ENCODE assay signal across 11 cellular contexts in genomic region chr7:1040233-1040632, GRCh38. TPM values are rescaled to one million over a fixed set of nuclear protein-coding genes. Genes with fewer than 3 reads are reported as not detected.
A peak's percentile ranks its signal among the peaks of the same experiment; 100 is the strongest.
DNase-seq lines count a peak whose midpoint lies in the region; ATAC-seq, FAIRE-seq and TF ChIP-seq lines count a peak whose summit lies in the region.
"Not testable (repeated sequence)": the region's sequence is repeated elsewhere in the genome, so short reads cannot be mapped to it uniquely, and the experiment has no call there.
"Had no signal": no experiment of that assay in that cellular context is flagged by ENCODE, and none has a peak within 500 bp of the region (broad histone marks: within the 10 kb centered on the region; RNA-seq: fewer than 3 reads in every experiment).

No MANE protein-coding gene starts in this region.

- TF ChIP-seq CTCF in A673 (conservative IDR thresholded peaks at IDR 0.05; ENCODE audit: low read depth, low read length); HFFc6 (IDR thresholded peaks at IDR 0.05); WERI-Rb-1 (IDR thresholded peaks at IDR 0.05; ENCODE audit: low read depth, low read length); brain (conservative IDR thresholded peaks at IDR 0.05); HepG2 (CRISPR knock-in tag; IDR thresholded peaks at IDR 0.05); nephron (IDR thresholded peaks at IDR 0.05; ENCODE audit: unreplicated experiment in 3 of 3); uterus (IDR thresholded peaks at IDR 0.05): not testable (repeated sequence)

- POLR2A ChIA-PET in A673 (lab: Charles Lee; ENCODE audit: low non-redundant PET) (interaction anchor here (0.7 kb wide), 1 partner anchor 26 kb away, joined by 9 read pairs; no protein-coding TSS in a partner anchor), HepG2 (lab: Yijun Ruan, JAX) (interaction anchor here (1.4 kb wide), 1 partner anchor 62 kb away, joined by 3 read pairs; no protein-coding TSS in a partner anchor)

- intact Hi-C loops in A673 (cut with micrococcal nuclease; ENCODE audit: unreplicated experiment); HepG2 (cut with micrococcal nuclease; ENCODE audit: unreplicated experiment); uterus (cut with DNase I; ENCODE audit: low total_unique reads): not testable (repeated sequence)

- H3K4me1 ChIP-seq in A673 (ENCODE audit: insufficient read depth, low read length, poor library complexity, severe bottlenecking) (peaks cover 28% of the 10 kb centered on the region), HepG2 (ENCODE audit: insufficient read depth, low read length) (peaks cover 40% of the 10 kb centered on the region), skeletal muscle satellite cell (ENCODE audit: control insufficient read depth, insufficient read depth, low read length) (peaks cover 40% of the 10 kb centered on the region)
- not testable (repeated sequence) for H3K4me1 ChIP-seq in uterus

- not testable (repeated sequence) for H3K9me3 Mint-ChIP-seq in HFFc6, nephron
- peaks cover under 1 to 14% (median 8%) of the 10 kb centered on the region in 5 experiments for H3K9me3 Mint-ChIP-seq in brain

- peaks cover 24% of the 10 kb centered on the region for H3K4me1 Mint-ChIP-seq in HFFc6 (ENCODE audit: low read depth)
- H3K4me1 Mint-ChIP-seq in brain, result peaks cover 42% of the 10 kb centered on the region
- peaks cover 38% of the 10 kb centered on the region for H3K4me1 Mint-ChIP-seq in nephron

- not testable (repeated sequence) for ATAC-seq in HepG2

- not testable (repeated sequence) for H3K4me3 ChIP-seq in A673 (ENCODE audit: low read depth, low read length, poor library complexity, severe bottlenecking); WERI-Rb-1 (ENCODE audit: low read depth, low read length); HepG2 (replicated peaks in 1 of 3; ENCODE audit: insufficient read depth in 1 of 3, low read depth in 2 of 3, low read length in 3 of 3); skeletal muscle satellite cell (ENCODE audit: low read length); uterus

- not testable (repeated sequence) for H3K27ac Mint-ChIP-seq in HFFc6
- H3K27ac Mint-ChIP-seq in brain (peak overlapping the region in 3 of 5 experiments; percentile 70 to 88 (median 86)), nephron (peak overlapping the region; percentile 49 to 79 (median 77))

- not testable (repeated sequence) for H3K79me2 ChIP-seq in HepG2 (ENCODE audit: insufficient read depth, low read length)

- H3K4me2 ChIP-seq in HepG2 (ENCODE audit: low read depth, low read length) (peak overlapping the region; percentile 60), skeletal muscle satellite cell (ENCODE audit: low read length) (peak overlapping the region; percentile 75)

- not testable (repeated sequence) for H4K20me1 ChIP-seq in HepG2 (ENCODE audit: insufficient read depth, low read length)

- H3K9ac ChIP-seq in HepG2 (ENCODE audit: insufficient read depth, low read depth, low read length), result peak overlapping the region; percentile 22; the same call in 1 of the 2 replicates
- not testable (repeated sequence) for H3K9ac ChIP-seq in skeletal muscle satellite cell (ENCODE audit: low read depth, low read length)

- H3K27me3 ChIP-seq in A673 (replicated peaks; ENCODE audit: insufficient read depth, low read depth, low read length, poor library complexity); WERI-Rb-1 (ENCODE audit: insufficient read depth, low read depth, severe bottlenecking); HepG2 (ENCODE audit: control insufficient read depth in 1 of 2, insufficient read depth in 2 of 2, low read length in 2 of 2); skeletal muscle satellite cell (ENCODE audit: control insufficient read depth, insufficient read depth, low read length); uterus: not testable (repeated sequence)

- H3K9me3 ChIP-seq in A673 (ENCODE audit: low read depth, low read length, poor library complexity, severe bottlenecking); WERI-Rb-1 (ENCODE audit: severe bottlenecking); HepG2 (ENCODE audit: low read length); skeletal muscle satellite cell (replicated peaks; ENCODE audit: low read length); uterus: not testable (repeated sequence)

- BruUV-seq in A673 (replicated peaks; lab: Mats Ljungman, UMichigan); HepG2 (replicated peaks; lab: Mats Ljungman, UMichigan): not testable (repeated sequence)

- not testable (repeated sequence) for H3K27me3 Mint-ChIP-seq in HFFc6 (ENCODE audit: insufficient read depth); brain; nephron (ENCODE audit: low read depth)

- CTCF ChIA-PET in A673 (lab: Charles Lee); HepG2 (lab: Yijun Ruan, JAX; ENCODE audit: low intra/inter-chr PET ratio, low total read pairs): not testable (repeated sequence)

- not testable (repeated sequence) for H3K36me3 ChIP-seq in A673 (ENCODE audit: insufficient read depth, low read length, poor library complexity, severe bottlenecking); WERI-Rb-1; HepG2 (replicated peaks in 1 of 2; ENCODE audit: control insufficient read depth in 1 of 2, insufficient read depth in 2 of 2, low read length in 2 of 2); skeletal muscle satellite cell (ENCODE audit: insufficient read depth, low read length); uterus

- in situ Hi-C loops in HepG2 (cut with HindIII; ENCODE audit: extremely low pct_ligation_motif_present, low pct_unique_long_range_greater_than_20kb), result not testable (repeated sequence)

- not testable (repeated sequence) for DNase-seq in A673 (ENCODE audit: low spot score); HFFc6; WERI-Rb-1; HepG2 (ENCODE audit: low spot score); uterus

- not testable (repeated sequence) for TF ChIP-seq POLR2A in HepG2 (IDR thresholded peaks at IDR 0.05; ENCODE audit: insufficient read depth in 1 of 2, low read depth in 2 of 2, low read length in 2 of 2); uterus (IDR thresholded peaks at IDR 0.05)

- not testable (repeated sequence) for TF ChIP-seq RAD21 in HepG2 (CRISPR knock-in tag; IDR thresholded peaks at IDR 0.05)

- not testable (repeated sequence) for H2AFZ ChIP-seq in HepG2 (ENCODE audit: low read length)

- not testable (repeated sequence) for TF ChIP-seq EP300 in HepG2 (IDR thresholded peaks at IDR 0.05; ENCODE audit: low read depth in 2 of 2, low read length in 2 of 2); HepG2 (CRISPR knock-in tag; IDR thresholded peaks at IDR 0.05; ENCODE audit: borderline replicate concordance)

- peak; percentile 8 for FAIRE-seq in HepG2 (lab: Jason Lieb, UNC)

- not testable (repeated sequence) for H3K36me3 Mint-ChIP-seq in HFFc6 (ENCODE audit: low read depth); brain
- H3K36me3 Mint-ChIP-seq in nephron (ENCODE audit: low read depth), result peaks cover 10% of the 10 kb centered on the region

- H3K4me3 Mint-ChIP-seq in HFFc6, result peak overlapping the region; percentile 80
- H3K4me3 Mint-ChIP-seq in brain, result peak overlapping the region in 4 of 5 experiments; percentile 20 to 81 (median 74)
- H3K4me3 Mint-ChIP-seq in nephron, result not testable (repeated sequence)

- WGBS in HepG2 (ENCODE audit: low lambda C conversion rate), result 17% methylated on average over 1 of the region's 1 CpG

- peak overlapping the region; percentile 37 for H3K27ac ChIP-seq in A673 (ENCODE audit: low read depth, low read length, poor library complexity, severe bottlenecking)
- H3K27ac ChIP-seq in WERI-Rb-1, result peak overlapping the region; percentile 57
- H3K27ac ChIP-seq in HepG2 (ENCODE audit: extremely low read length, insufficient read depth, low read length), result peak overlapping the region; percentile 59
- H3K27ac ChIP-seq in uterus, result peak overlapping the region; percentile 40 to 55

RNA-seq across cellular contexts. Expression of gene GPR146, which starts 4.1 kb away (rescaled TPM):
- 0.95 and 2.4 TPM in 2 replicates for total RNA-seq in A673 (2021)
- under 1 TPM; 0.26 to 0.92 (median 0.52) TPM for total RNA-seq in HFFc6 (2021; fragmentation: NEBNext Ultra II Directional; extraction: Animal tissue kit (Norgen Biotek cat#: 25700))
- 10.5 TPM for polyA plus RNA-seq in brain (ENCODE audit: insufficient read depth, low read depth, low replicate concordance)
- total RNA-seq in HepG2 (2016; rRNA removed; fragmentation: Illumina TruSeq; extraction: Trizol), result 0.84 and 2.0 TPM in 2 replicates
- 0.91 and 1.1 TPM in 2 replicates for total RNA-seq in HepG2 (2016; cell fraction: cytosol; rRNA removed; fragmentation: Illumina TruSeq; extraction: Trizol; ENCODE audit: low read depth)
- total RNA-seq in HepG2 (2016; cell fraction: insoluble cytoplasmic fraction; rRNA removed; fragmentation: Illumina TruSeq; extraction: Trizol), result 0.89 and 1.2 TPM in 2 replicates
- 1.9 and 2.7 TPM in 2 replicates for total RNA-seq in HepG2 (2016; cell fraction: membrane; rRNA removed; fragmentation: Illumina TruSeq; extraction: Trizol)
- total RNA-seq in HepG2 (2016; cell fraction: nucleus; rRNA removed; fragmentation: Illumina TruSeq; extraction: Trizol), result 1.1 and 3.4 TPM in 2 replicates
- polyA plus RNA-seq in HepG2 (2011; rRNA removed), result 15.9 and 17.2 TPM in 2 replicates
- 11.4 and 22.4 TPM in 2 replicates for polyA plus RNA-seq in HepG2 (2011; cell fraction: cytosol; rRNA removed)
- polyA plus RNA-seq in HepG2 (2011; cell fraction: nucleus; rRNA removed), result 18.2 and 25.0 TPM in 2 replicates
- 4.5 and 5.3 TPM in 2 replicates for polyA plus RNA-seq in HepG2 (2012)
- 2.1 and 2.2 TPM in 2 replicates for polyA plus RNA-seq in HepG2 (2016; cell fraction: cytosol; fragmentation: Illumina TruSeq; extraction: Trizol; ENCODE audit: low read depth)
- polyA plus RNA-seq in HepG2 (2016; cell fraction: insoluble cytoplasmic fraction; fragmentation: Illumina TruSeq; extraction: Trizol; ENCODE audit: low read depth), result 0.78 and 1.3 TPM in 2 replicates
- 2.3 and 3.4 TPM in 2 replicates for polyA plus RNA-seq in HepG2 (2016; cell fraction: membrane; fragmentation: Illumina TruSeq; extraction: Trizol; ENCODE audit: low read depth)
- 2.2 and 2.5 TPM in 2 replicates for polyA plus RNA-seq in HepG2 (2016; cell fraction: nucleus; fragmentation: Illumina TruSeq; extraction: Trizol; ENCODE audit: insufficient read depth, low read depth)
- polyA minus RNA-seq in HepG2 (2011; rRNA and poly(A)+ RNA removed; ENCODE audit: low replicate concordance), result 0.87 and 47.8 TPM in 2 replicates
- polyA minus RNA-seq in HepG2 (2011; cell fraction: cytosol; rRNA and poly(A)+ RNA removed), result 6.9 and 9.1 TPM in 2 replicates
- 9.3 and 14.0 TPM in 2 replicates for polyA minus RNA-seq in HepG2 (2011; cell fraction: nucleus; rRNA and poly(A)+ RNA removed)
- 1.8 and 6.8 TPM in 2 replicates for total RNA-seq in skeletal muscle satellite cell (2012; rRNA removed)
- 100 to 1,000 TPM in 1 of 4 donors, 10 to 100 TPM in 3; 10.0 to 110 (median 32.9) TPM for total RNA-seq in uterus

RNA-seq across cellular contexts. Expression of gene GPER1, which starts 47.7 kb away (rescaled TPM):
- total RNA-seq in A673 (2021), result 0.37 and 0.63 TPM in 2 replicates
- 1 to 10 TPM; 4.6 to 7.1 (median 5.3) TPM for total RNA-seq in HFFc6 (2021; fragmentation: NEBNext Ultra II Directional; extraction: Animal tissue kit (Norgen Biotek cat#: 25700))
- polyA plus RNA-seq in brain (ENCODE audit: insufficient read depth, low read depth, low replicate concordance), result 10.9 TPM
- total RNA-seq in HepG2 (2016; rRNA removed; fragmentation: Illumina TruSeq; extraction: Trizol), result 15.2 and 19.7 TPM in 2 replicates
- total RNA-seq in HepG2 (2016; cell fraction: cytosol; rRNA removed; fragmentation: Illumina TruSeq; extraction: Trizol; ENCODE audit: low read depth), result 11.8 and 14.0 TPM in 2 replicates
- total RNA-seq in HepG2 (2016; cell fraction: insoluble cytoplasmic fraction; rRNA removed; fragmentation: Illumina TruSeq; extraction: Trizol), result 14.3 and 19.8 TPM in 2 replicates
- 22.2 and 30.5 TPM in 2 replicates for total RNA-seq in HepG2 (2016; cell fraction: membrane; rRNA removed; fragmentation: Illumina TruSeq; extraction: Trizol)
- total RNA-seq in HepG2 (2016; cell fraction: nucleus; rRNA removed; fragmentation: Illumina TruSeq; extraction: Trizol), result 13.6 and 15.7 TPM in 2 replicates
- 12.7 and 16.4 TPM in 2 replicates for polyA plus RNA-seq in HepG2 (2011; rRNA removed)
- 14.9 and 19.2 TPM in 2 replicates for polyA plus RNA-seq in HepG2 (2011; cell fraction: cytosol; rRNA removed)
- polyA plus RNA-seq in HepG2 (2011; cell fraction: nucleus; rRNA removed), result 55.4 and 63.5 TPM in 2 replicates
- polyA plus RNA-seq in HepG2 (2012), result 10.5 and 10.7 TPM in 2 replicates
- 9.9 and 11.3 TPM in 2 replicates for polyA plus RNA-seq in HepG2 (2016; cell fraction: cytosol; fragmentation: Illumina TruSeq; extraction: Trizol; ENCODE audit: low read depth)
- polyA plus RNA-seq in HepG2 (2016; cell fraction: insoluble cytoplasmic fraction; fragmentation: Illumina TruSeq; extraction: Trizol; ENCODE audit: low read depth), result 17.5 and 21.3 TPM in 2 replicates
- 22.0 and 22.5 TPM in 2 replicates for polyA plus RNA-seq in HepG2 (2016; cell fraction: membrane; fragmentation: Illumina TruSeq; extraction: Trizol; ENCODE audit: low read depth)
- polyA plus RNA-seq in HepG2 (2016; cell fraction: nucleus; fragmentation: Illumina TruSeq; extraction: Trizol; ENCODE audit: insufficient read depth, low read depth), result 36.9 and 39.6 TPM in 2 replicates
- 7.5 and 47.4 TPM in 2 replicates for polyA minus RNA-seq in HepG2 (2011; rRNA and poly(A)+ RNA removed; ENCODE audit: low replicate concordance)
- polyA minus RNA-seq in HepG2 (2011; cell fraction: cytosol; rRNA and poly(A)+ RNA removed), result 11.5 and 13.4 TPM in 2 replicates
- 4.2 and 5.7 TPM in 2 replicates for polyA minus RNA-seq in HepG2 (2011; cell fraction: nucleus; rRNA and poly(A)+ RNA removed)
- total RNA-seq in skeletal muscle satellite cell (2012; rRNA removed), result 5.1 and 9.6 TPM in 2 replicates
- total RNA-seq in uterus, result 10 to 100 TPM in 1 of 4 donors, 1 to 10 TPM in 3; 1.3 to 10.6 (median 5.0) TPM
- total RNA-seq: CD4-positive, alpha-beta memory T cell had no signal
- polyA plus RNA-seq: CD4-positive, alpha-beta memory T cell had no signal

RNA-seq across cellular contexts. Expression of gene CYP2W1, which starts 57.3 kb away (rescaled TPM):
- total RNA-seq in A673 (2021) (not detected in 2 replicates), HepG2 (2016; rRNA removed; fragmentation: Illumina TruSeq; extraction: Trizol) (11.7 and 31.7 TPM in 2 replicates), uterus (1 to 10 TPM in 1 of 4 donors, not detected in 3; 6.6 TPM)
- total RNA-seq in HFFc6 (2021; fragmentation: NEBNext Ultra II Directional; extraction: Animal tissue kit (Norgen Biotek cat#: 25700)), result under 1 TPM in 2 of 6 experiments, not detected in 4; 0.15 to 0.25 TPM
- polyA plus RNA-seq in brain (ENCODE audit: insufficient read depth, low read depth, low replicate concordance) (not detected), HepG2 (2011; rRNA removed) (19.5 and 32.7 TPM in 2 replicates)
- total RNA-seq in HepG2 (2016; cell fraction: cytosol; rRNA removed; fragmentation: Illumina TruSeq; extraction: Trizol; ENCODE audit: low read depth), result 6.8 and 8.3 TPM in 2 replicates
- 10.2 and 31.7 TPM in 2 replicates for total RNA-seq in HepG2 (2016; cell fraction: insoluble cytoplasmic fraction; rRNA removed; fragmentation: Illumina TruSeq; extraction: Trizol)
- 10.9 and 11.0 TPM in 2 replicates for total RNA-seq in HepG2 (2016; cell fraction: membrane; rRNA removed; fragmentation: Illumina TruSeq; extraction: Trizol)
- total RNA-seq in HepG2 (2016; cell fraction: nucleus; rRNA removed; fragmentation: Illumina TruSeq; extraction: Trizol), result 35.8 and 47.0 TPM in 2 replicates
- 9.5 and 22.3 TPM in 2 replicates for polyA plus RNA-seq in HepG2 (2011; cell fraction: cytosol; rRNA removed)
- polyA plus RNA-seq in HepG2 (2011; cell fraction: nucleus; rRNA removed), result 171 and 205 TPM in 2 replicates
- polyA plus RNA-seq in HepG2 (2012), result 20.0 and 28.3 TPM in 2 replicates
- 5.5 and 6.2 TPM in 2 replicates for polyA plus RNA-seq in HepG2 (2016; cell fraction: cytosol; fragmentation: Illumina TruSeq; extraction: Trizol; ENCODE audit: low read depth)
- polyA plus RNA-seq in HepG2 (2016; cell fraction: insoluble cytoplasmic fraction; fragmentation: Illumina TruSeq; extraction: Trizol; ENCODE audit: low read depth), result 14.3 and 20.7 TPM in 2 replicates
- 8.5 and 9.6 TPM in 2 replicates for polyA plus RNA-seq in HepG2 (2016; cell fraction: membrane; fragmentation: Illumina TruSeq; extraction: Trizol; ENCODE audit: low read depth)
- polyA plus RNA-seq in HepG2 (2016; cell fraction: nucleus; fragmentation: Illumina TruSeq; extraction: Trizol; ENCODE audit: insufficient read depth, low read depth), result 135 and 137 TPM in 2 replicates
- polyA minus RNA-seq in HepG2 (2011; rRNA and poly(A)+ RNA removed; ENCODE audit: low replicate concordance), result 66.3 TPM in 1 of 2 replicates, not detected in the other
- polyA minus RNA-seq in HepG2 (2011; cell fraction: cytosol; rRNA and poly(A)+ RNA removed), result 26.5 and 32.3 TPM in 2 replicates
- 88.4 and 113 TPM in 2 replicates for polyA minus RNA-seq in HepG2 (2011; cell fraction: nucleus; rRNA and poly(A)+ RNA removed)
- total RNA-seq in skeletal muscle satellite cell (2012; rRNA removed), result not detected in 2 replicates
- total RNA-seq: CD4-positive, alpha-beta memory T cell; Daoy had no signal
- polyA plus RNA-seq: BJ; CD4-positive, alpha-beta memory T cell had no signal
